Comparison of ENCODE assay signal across 8 cellular contexts in genomic region chr4:98994474-98995182, GRCh38. TPM values are rescaled to one million over a fixed set of nuclear protein-coding genes. Genes with fewer than 3 reads are reported as not detected.
A peak's percentile ranks its signal among the peaks of the same experiment; 100 is the strongest.
DNase-seq lines count a peak whose midpoint lies in the region; ATAC-seq and TF ChIP-seq lines count a peak whose summit lies in the region.

No MANE protein-coding gene starts in this region.

- intact Hi-C loops in CD14-positive monocyte (cut with micrococcal nuclease) = loop anchor here (2.0 to 10.0 kb wide), 3 partner anchors 62 to 70 kb away; partner anchors contain the start of gene EIF4E (in 2 of the 2)

- H3K36me3 Mint-ChIP-seq in CD14-positive monocyte = no peaks in the 10 kb centered on the region

- TF ChIP-seq CTCF in CD14-positive monocyte (IDR thresholded peaks at IDR 0.05) = no peak
- TF ChIP-seq CTCF in cardiac fibroblast (IDR thresholded peaks at IDR 0.05; ENCODE audit: low read depth, low read length) = no peak
- TF ChIP-seq CTCF in GM10266 (IDR thresholded peaks at IDR 0.05; ENCODE audit: control insufficient read depth, insufficient read depth, low read depth, missing control alignments) = no peak

- peak overlapping the region; percentile 53 to 59 for H3K4me3 ChIP-seq in cardiac fibroblast (replicated peaks in 1 of 2; ENCODE audit: low read depth in 2 of 2, low read length in 2 of 2)

- no peak for ATAC-seq in HG03469 (IDR thresholded peaks at IDR 0.05; ENCODE audit: unreplicated experiment)

- DNase-seq in CD14-positive monocyte (ENCODE audit: low spot score) = no peak
- DNase-seq in Kasumi-1 (lab: John Stamatoyannopoulos, UW) = peak; percentile 45 to 74
- DNase-seq in cardiac fibroblast (ENCODE audit: low read depth in 2 of 2) = no peak
- DNase-seq in midbrain (lab: John Stamatoyannopoulos, UW) = peak; percentile 58
- DNase-seq in DMS 273 (lab: John Stamatoyannopoulos, UW; ENCODE audit: unreplicated experiment) = no peak
- DNase-seq in activated gamma-delta T cell (lab: John Stamatoyannopoulos, UW) = no peak
- DNase-seq in GM10266 (ENCODE audit: extremely low spot score) = no peak

- H3K9me3 Mint-ChIP-seq in CD14-positive monocyte = peaks cover 0 to 5% (median 2%) of the 10 kb centered on the region in 7 donors

- H3K4me3 Mint-ChIP-seq in CD14-positive monocyte = peak overlapping the region; percentile 84 to 93

- H3K27me3 Mint-ChIP-seq in CD14-positive monocyte (ENCODE audit: low read depth in 3 of 3) = peaks cover 0 to 2% (median 2%) of the 10 kb centered on the region in 3 donors

- peaks cover 25% of the 10 kb centered on the region for H3K4me1 Mint-ChIP-seq in CD14-positive monocyte

- peak overlapping the region; percentile 87 to 95 (median 93) for H3K27ac Mint-ChIP-seq in CD14-positive monocyte

RNA-seq across cellular contexts. Expression of gene METAP1, which starts 0.9 kb away (rescaled TPM):
- polyA plus RNA-seq in CD14-positive monocyte = 10 to 100 TPM; 15.9 to 20.6 TPM

Comparison
In these comparisons a context has a peak if more than half of its experiments do, and no peak if none do; other contexts are left out.
1. DNase-seq: peak in Kasumi-1 (2 of 2) and midbrain (single experiment); none in CD14-positive monocyte (single experiment), cardiac fibroblast (0 of 2), DMS 273 (single experiment), activated gamma-delta T cell (single experiment) and GM10266 (single experiment).